In the genomic region with DNA sequence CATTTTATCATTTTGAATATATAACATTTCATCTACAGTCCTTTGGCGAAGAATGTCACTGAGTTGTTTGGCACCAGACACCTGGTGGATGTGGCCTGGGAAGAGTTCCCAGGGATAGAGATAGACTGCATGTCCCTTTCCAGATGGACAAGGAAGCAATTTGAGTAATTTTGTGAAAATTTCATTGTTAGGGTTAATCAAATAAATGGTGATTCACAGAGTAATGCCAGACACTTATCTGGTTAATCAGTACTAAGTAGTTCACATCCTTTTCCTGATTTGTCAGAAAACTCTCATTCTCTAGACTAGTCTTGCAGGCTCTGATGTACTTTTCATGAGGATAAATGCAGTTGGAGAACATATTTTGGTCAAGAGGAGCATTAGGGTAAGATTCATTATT, we compare ENCODE assay signal across 1 cellular context.
TF ChIP-seq lines count a peak whose summit lies in the region.

No MANE protein-coding gene starts in this region.

TF ChIP-seq in HepG2, 621 proteins besides CTCF, POLR2A, EP300 and RAD21:
- TF ChIP-seq GATA4 (IDR thresholded peaks at IDR 0.05; ENCODE audit: borderline replicate concordance, low read depth) (no peak), SOX13 (IDR thresholded peaks at IDR 0.05) (no peak), SOX13 (CRISPR knock-in tag; conservative IDR thresholded peaks at IDR 0.05 in 1 of 2, IDR thresholded peaks at IDR 0.05 in 1 of 2) (no peak), TCF7 (IDR thresholded peaks at IDR 0.05; ENCODE audit: low read depth) (no peak), TBL1XR1 (IDR thresholded peaks at IDR 0.05; ENCODE audit: borderline replicate concordance, low read length, partially characterized antibody) (no peak), SCMH1 (CRISPR knock-in tag; IDR thresholded peaks at IDR 0.05; ENCODE audit: borderline replicate concordance) (no peak), MBD4 (IDR thresholded peaks at IDR 0.05; ENCODE audit: borderline replicate concordance, low read length) (no peak), ZNF333 (CRISPR knock-in tag; IDR thresholded peaks at IDR 0.05; ENCODE audit: borderline replicate concordance) (no peak), ZNF34 (CRISPR knock-in tag; IDR thresholded peaks at IDR 0.05; ENCODE audit: borderline replicate concordance) (no peak), MED8 (CRISPR knock-in tag; IDR thresholded peaks at IDR 0.05; ENCODE audit: insufficient replicate concordance) (no peak), FOXO1 (CRISPR knock-in tag; IDR thresholded peaks at IDR 0.05) (no peak), KLF16 (CRISPR knock-in tag; IDR thresholded peaks at IDR 0.05) (no peak)
- TF ChIP-seq, protein P1, sequence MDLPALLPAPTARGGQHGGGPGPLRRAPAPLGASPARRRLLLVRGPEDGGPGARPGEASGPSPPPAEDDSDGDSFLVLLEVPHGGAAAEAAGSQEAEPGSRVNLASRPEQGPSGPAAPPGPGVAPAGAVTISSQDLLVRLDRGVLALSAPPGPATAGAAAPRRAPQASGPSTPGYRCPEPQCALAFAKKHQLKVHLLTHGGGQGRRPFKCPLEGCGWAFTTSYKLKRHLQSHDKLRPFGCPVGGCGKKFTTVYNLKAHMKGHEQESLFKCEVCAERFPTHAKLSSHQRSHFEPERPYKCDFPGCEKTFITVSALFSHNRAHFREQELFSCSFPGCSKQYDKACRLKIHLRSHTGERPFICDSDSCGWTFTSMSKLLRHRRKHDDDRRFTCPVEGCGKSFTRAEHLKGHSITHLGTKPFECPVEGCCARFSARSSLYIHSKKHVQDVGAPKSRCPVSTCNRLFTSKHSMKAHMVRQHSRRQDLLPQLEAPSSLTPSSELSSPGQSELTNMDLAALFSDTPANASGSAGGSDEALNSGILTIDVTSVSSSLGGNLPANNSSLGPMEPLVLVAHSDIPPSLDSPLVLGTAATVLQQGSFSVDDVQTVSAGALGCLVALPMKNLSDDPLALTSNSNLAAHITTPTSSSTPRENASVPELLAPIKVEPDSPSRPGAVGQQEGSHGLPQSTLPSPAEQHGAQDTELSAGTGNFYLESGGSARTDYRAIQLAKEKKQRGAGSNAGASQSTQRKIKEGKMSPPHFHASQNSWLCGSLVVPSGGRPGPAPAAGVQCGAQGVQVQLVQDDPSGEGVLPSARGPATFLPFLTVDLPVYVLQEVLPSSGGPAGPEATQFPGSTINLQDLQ (CRISPR knock-in tag; IDR thresholded peaks at IDR 0.05) = no peak
- TF ChIP-seq, protein P2, sequence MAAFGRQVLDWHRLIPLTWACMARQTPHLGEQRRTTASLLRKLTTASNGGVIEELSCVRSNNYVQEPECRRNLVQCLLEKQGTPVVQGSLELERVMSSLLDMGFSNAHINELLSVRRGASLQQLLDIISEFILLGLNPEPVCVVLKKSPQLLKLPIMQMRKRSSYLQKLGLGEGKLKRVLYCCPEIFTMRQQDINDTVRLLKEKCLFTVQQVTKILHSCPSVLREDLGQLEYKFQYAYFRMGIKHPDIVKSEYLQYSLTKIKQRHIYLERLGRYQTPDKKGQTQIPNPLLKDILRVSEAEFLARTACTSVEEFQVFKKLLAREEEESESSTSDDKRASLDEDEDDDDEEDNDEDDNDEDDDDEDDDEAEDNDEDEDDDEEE (CRISPR knock-in tag; IDR thresholded peaks at IDR 0.05) = no peak
- TF ChIP-seq, protein P3, sequence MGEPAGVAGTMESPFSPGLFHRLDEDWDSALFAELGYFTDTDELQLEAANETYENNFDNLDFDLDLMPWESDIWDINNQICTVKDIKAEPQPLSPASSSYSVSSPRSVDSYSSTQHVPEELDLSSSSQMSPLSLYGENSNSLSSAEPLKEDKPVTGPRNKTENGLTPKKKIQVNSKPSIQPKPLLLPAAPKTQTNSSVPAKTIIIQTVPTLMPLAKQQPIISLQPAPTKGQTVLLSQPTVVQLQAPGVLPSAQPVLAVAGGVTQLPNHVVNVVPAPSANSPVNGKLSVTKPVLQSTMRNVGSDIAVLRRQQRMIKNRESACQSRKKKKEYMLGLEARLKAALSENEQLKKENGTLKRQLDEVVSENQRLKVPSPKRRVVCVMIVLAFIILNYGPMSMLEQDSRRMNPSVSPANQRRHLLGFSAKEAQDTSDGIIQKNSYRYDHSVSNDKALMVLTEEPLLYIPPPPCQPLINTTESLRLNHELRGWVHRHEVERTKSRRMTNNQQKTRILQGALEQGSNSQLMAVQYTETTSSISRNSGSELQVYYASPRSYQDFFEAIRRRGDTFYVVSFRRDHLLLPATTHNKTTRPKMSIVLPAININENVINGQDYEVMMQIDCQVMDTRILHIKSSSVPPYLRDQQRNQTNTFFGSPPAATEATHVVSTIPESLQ (CRISPR knock-in tag; conservative IDR thresholded peaks at IDR 0.05) = no peak
- TF ChIP-seq, protein P4, sequence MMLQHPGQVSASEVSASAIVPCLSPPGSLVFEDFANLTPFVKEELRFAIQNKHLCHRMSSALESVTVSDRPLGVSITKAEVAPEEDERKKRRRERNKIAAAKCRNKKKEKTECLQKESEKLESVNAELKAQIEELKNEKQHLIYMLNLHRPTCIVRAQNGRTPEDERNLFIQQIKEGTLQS (CRISPR knock-in tag; IDR thresholded peaks at IDR 0.05) = no peak
